1 cellular context compared by ENCODE assay signal in the genomic region with DNA sequence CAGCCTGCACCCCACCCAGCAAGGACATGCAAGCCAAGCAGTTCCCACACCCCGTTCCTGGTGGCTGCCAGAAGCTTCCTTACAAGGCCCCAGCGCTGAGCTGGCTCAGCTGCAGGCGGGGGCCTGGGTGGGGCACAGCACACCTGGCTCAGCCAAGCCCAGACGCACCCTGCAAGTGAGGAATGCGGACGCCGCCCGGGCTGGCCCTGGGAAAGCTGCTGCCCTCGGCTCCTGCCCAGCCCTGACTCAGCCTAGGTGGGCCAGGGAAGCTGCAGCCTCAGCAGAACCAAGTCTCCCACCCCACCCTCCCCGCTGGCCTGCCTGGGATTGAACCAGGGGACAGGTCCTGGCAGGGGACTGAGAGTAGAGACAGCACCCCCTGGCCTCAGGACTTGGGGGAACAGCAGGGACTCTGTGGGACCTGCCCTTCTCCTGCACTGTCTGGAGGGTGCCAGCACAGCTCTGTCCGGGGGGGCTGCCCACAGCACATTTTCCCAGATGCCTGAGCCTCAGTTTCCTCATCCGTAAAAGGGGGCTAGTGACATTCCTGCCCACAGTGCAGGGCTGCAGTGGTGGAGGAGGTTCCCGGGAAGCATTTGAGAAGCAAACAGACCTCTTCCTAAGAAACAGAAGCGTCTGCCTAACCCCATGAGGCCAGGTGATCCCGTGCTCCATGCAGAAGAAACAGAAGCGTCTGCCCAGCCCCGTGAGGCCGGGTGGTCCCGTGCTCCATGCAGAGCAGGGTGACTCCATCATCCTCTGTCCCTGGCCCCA.
TF ChIP-seq lines count a peak whose summit lies in the region.

No MANE protein-coding gene starts in this region.

TF ChIP-seq in HepG2, 621 proteins besides CTCF, POLR2A, EP300 and RAD21:
- no peak for TF ChIP-seq ZNF530 (CRISPR knock-in tag; IDR thresholded peaks at IDR 0.05; ENCODE audit: low read depth)
- TF ChIP-seq ZNF20 (CRISPR knock-in tag; IDR thresholded peaks at IDR 0.05): no peak
- no peak for TF ChIP-seq FOXP1 (IDR thresholded peaks at IDR 0.05)
- no peak for TF ChIP-seq FOXP1 (CRISPR knock-in tag; IDR thresholded peaks at IDR 0.05)
- no peak for TF ChIP-seq AHR (CRISPR knock-in tag; IDR thresholded peaks at IDR 0.05)
- TF ChIP-seq, protein P1, sequence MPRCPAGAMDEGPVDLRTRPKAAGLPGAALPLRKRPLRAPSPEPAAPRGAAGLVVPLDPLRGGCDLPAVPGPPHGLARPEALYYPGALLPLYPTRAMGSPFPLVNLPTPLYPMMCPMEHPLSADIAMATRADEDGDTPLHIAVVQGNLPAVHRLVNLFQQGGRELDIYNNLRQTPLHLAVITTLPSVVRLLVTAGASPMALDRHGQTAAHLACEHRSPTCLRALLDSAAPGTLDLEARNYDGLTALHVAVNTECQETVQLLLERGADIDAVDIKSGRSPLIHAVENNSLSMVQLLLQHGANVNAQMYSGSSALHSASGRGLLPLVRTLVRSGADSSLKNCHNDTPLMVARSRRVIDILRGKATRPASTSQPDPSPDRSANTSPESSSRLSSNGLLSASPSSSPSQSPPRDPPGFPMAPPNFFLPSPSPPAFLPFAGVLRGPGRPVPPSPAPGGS (CRISPR knock-in tag; IDR thresholded peaks at IDR 0.05): no peak
- no peak for TF ChIP-seq ZNF768 (CRISPR knock-in tag; IDR thresholded peaks at IDR 0.05)
- no peak for TF ChIP-seq NFRKB (IDR thresholded peaks at IDR 0.05)
- TF ChIP-seq, protein P2, sequence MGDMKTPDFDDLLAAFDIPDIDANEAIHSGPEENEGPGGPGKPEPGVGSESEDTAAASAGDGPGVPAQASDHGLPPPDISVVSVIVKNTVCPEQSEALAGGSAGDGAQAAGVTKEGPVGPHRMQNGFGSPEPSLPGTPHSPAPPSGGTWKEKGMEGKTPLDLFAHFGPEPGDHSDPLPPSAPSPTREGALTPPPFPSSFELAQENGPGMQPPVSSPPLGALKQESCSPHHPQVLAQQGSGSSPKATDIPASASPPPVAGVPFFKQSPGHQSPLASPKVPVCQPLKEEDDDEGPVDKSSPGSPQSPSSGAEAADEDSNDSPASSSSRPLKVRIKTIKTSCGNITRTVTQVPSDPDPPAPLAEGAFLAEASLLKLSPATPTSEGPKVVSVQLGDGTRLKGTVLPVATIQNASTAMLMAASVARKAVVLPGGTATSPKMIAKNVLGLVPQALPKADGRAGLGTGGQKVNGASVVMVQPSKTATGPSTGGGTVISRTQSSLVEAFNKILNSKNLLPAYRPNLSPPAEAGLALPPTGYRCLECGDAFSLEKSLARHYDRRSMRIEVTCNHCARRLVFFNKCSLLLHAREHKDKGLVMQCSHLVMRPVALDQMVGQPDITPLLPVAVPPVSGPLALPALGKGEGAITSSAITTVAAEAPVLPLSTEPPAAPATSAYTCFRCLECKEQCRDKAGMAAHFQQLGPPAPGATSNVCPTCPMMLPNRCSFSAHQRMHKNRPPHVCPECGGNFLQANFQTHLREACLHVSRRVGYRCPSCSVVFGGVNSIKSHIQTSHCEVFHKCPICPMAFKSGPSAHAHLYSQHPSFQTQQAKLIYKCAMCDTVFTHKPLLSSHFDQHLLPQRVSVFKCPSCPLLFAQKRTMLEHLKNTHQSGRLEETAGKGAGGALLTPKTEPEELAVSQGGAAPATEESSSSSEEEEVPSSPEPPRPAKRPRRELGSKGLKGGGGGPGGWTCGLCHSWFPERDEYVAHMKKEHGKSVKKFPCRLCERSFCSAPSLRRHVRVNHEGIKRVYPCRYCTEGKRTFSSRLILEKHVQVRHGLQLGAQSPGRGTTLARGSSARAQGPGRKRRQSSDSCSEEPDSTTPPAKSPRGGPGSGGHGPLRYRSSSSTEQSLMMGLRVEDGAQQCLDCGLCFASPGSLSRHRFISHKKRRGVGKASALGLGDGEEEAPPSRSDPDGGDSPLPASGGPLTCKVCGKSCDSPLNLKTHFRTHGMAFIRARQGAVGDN (CRISPR knock-in tag; IDR thresholded peaks at IDR 0.05): no peak
- TF ChIP-seq MYNN (CRISPR knock-in tag; IDR thresholded peaks at IDR 0.05; ENCODE audit: low read depth): no peak
- TF ChIP-seq, protein P3, sequence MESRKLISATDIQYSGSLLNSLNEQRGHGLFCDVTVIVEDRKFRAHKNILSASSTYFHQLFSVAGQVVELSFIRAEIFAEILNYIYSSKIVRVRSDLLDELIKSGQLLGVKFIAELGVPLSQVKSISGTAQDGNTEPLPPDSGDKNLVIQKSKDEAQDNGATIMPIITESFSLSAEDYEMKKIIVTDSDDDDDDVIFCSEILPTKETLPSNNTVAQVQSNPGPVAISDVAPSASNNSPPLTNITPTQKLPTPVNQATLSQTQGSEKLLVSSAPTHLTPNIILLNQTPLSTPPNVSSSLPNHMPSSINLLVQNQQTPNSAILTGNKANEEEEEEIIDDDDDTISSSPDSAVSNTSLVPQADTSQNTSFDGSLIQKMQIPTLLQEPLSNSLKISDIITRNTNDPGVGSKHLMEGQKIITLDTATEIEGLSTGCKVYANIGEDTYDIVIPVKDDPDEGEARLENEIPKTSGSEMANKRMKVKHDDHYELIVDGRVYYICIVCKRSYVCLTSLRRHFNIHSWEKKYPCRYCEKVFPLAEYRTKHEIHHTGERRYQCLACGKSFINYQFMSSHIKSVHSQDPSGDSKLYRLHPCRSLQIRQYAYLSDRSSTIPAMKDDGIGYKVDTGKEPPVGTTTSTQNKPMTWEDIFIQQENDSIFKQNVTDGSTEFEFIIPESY (CRISPR knock-in tag; IDR thresholded peaks at IDR 0.05): no peak
- TF ChIP-seq ZNF24 (IDR thresholded peaks at IDR 0.05): no peak
- no peak for TF ChIP-seq ZNF780A (CRISPR knock-in tag; IDR thresholded peaks at IDR 0.05)
